In genomic region chr7:14507617-14508016, GRCh38 we compare ENCODE assay signal across 9 cellular contexts.
DNase-seq lines count a peak whose midpoint lies in the region; ATAC-seq and TF ChIP-seq lines count a peak whose summit lies in the region.
"Had no signal": no experiment of that assay in that cellular context is flagged by ENCODE, and none has a peak within 500 bp of the region (broad histone marks: within the 10 kb centered on the region; RNA-seq: fewer than 3 reads in every experiment).

No MANE protein-coding gene starts in this region.

- H3K9me2 ChIP-seq in GM23248 (ENCODE audit: insufficient read depth) (no peaks in the 10 kb centered on the region), MM.1S (replicated peaks; ENCODE audit: insufficient read depth, low read length) (no peaks in the 10 kb centered on the region)

- H3K9me3 ChIP-seq in GM23248 (ENCODE audit: low read depth) (no peaks in the 10 kb centered on the region), right lobe of liver (no peaks in the 10 kb centered on the region), MM.1S (replicated peaks; ENCODE audit: insufficient read depth, low read length) (no peaks in the 10 kb centered on the region)

- no peaks in the 10 kb centered on the region for H3K36me3 ChIP-seq in GM23248 (ENCODE audit: low read depth)
- H3K36me3 ChIP-seq in right lobe of liver: no peaks in the 10 kb centered on the region
- no peaks in the 10 kb centered on the region; the same call in 1 of the 2 replicates for H3K36me3 ChIP-seq in MM.1S (replicated peaks; ENCODE audit: insufficient read depth, low read length)

- H3K9ac ChIP-seq in GM23248 (no peak overlapping the region), MM.1S (ENCODE audit: low read length) (no peak overlapping the region)

- H3K27me3 ChIP-seq in GM23248 (replicated peaks; ENCODE audit: insufficient read depth) (no peaks in the 10 kb centered on the region), right lobe of liver (no peaks in the 10 kb centered on the region), MM.1S (replicated peaks; ENCODE audit: insufficient read depth, low read length) (no peaks in the 10 kb centered on the region)

- H3K4me3 ChIP-seq in GM23248 (no peak overlapping the region), astrocyte of the spinal cord (ENCODE audit: low read depth, low read length) (no peak overlapping the region), right lobe of liver (no peak overlapping the region), MM.1S (ENCODE audit: low read length) (no peak overlapping the region)

- H3F3A ChIP-seq in GM23248 (ENCODE audit: insufficient read depth) (no peaks in the 10 kb centered on the region), MM.1S (ENCODE audit: insufficient read depth, low read length) (no peaks in the 10 kb centered on the region)

- H4K20me1 ChIP-seq in GM23248 (ENCODE audit: insufficient read depth) (no peaks in the 10 kb centered on the region), MM.1S (ENCODE audit: insufficient read depth, low read length) (no peaks in the 10 kb centered on the region)

- in situ Hi-C loops in GM23248 (cut with MboI) (no loop called here), astrocyte of the spinal cord (cut with HindIII; ENCODE audit: low sequenced_read_pairs) (no loop called here)

- H3K4me1 ChIP-seq in GM23248 (ENCODE audit: insufficient read depth) (no peaks in the 10 kb centered on the region), right lobe of liver (peaks cover 0 to 9% (median 3%) of the 10 kb centered on the region in 4 donors), MM.1S (ENCODE audit: low read length) (no peaks in the 10 kb centered on the region)

- ATAC-seq in right lobe of liver (peak; percentile 79 to 93 (median 84)), GM18873 (IDR thresholded peaks at IDR 0.05; ENCODE audit: low FRiP score, unreplicated experiment) (no peak), GM19395 (IDR thresholded peaks at IDR 0.05; ENCODE audit: unreplicated experiment) (no peak)

- H3K79me2 ChIP-seq in GM23248 (ENCODE audit: insufficient read depth) (no peaks in the 10 kb centered on the region), MM.1S (ENCODE audit: low read length) (no peaks in the 10 kb centered on the region)

- H3K27ac ChIP-seq in GM23248 (no peak overlapping the region), right lobe of liver (no peak overlapping the region), MM.1S (ENCODE audit: low read length) (no peak overlapping the region)

- 31 to 42% methylated on average over 3 of the region's 3 CpGs for WGBS in GM23248 (ENCODE audit: low coverage in 1 of 2, low lambda C conversion rate in 2 of 2, missing lambda C conversion rate in 2 of 2), 2 experiments
- WGBS in right lobe of liver (ENCODE audit: insufficient coverage, low coverage, low lambda C conversion rate, missing lambda C conversion rate): 15% methylated on average over 3 of the region's 3 CpGs

- no peak for TF ChIP-seq CTCF in astrocyte of the spinal cord (IDR thresholded peaks at IDR 0.05; ENCODE audit: low read depth, low read length)
- TF ChIP-seq CTCF in right lobe of liver (IDR thresholded peaks at IDR 0.05): no peak
- TF ChIP-seq CTCF in MM.1S (IDR thresholded peaks at IDR 0.05; ENCODE audit: low read length): no peak

- H2AFZ ChIP-seq in GM23248 (no peak overlapping the region), MM.1S (ENCODE audit: low read length) (no peak overlapping the region)

- intact Hi-C loops in right lobe of liver (cut with DNase I): no loop called here

- TF ChIP-seq POLR2A in right lobe of liver (IDR thresholded peaks at IDR 0.05): no peak

- DNase-seq in GM23248 (peak; percentile 27), NCI-H2171 (lab: John Stamatoyannopoulos, UW) (peak; percentile 85), astrocyte of the spinal cord (ENCODE audit: low read depth, low spot score) (peak; percentile 82), right lobe of liver (peak in 1 of 3 donors; percentile 40), MM.1S (no peak), medulla oblongata (ENCODE audit: extremely low spot score) (no peak)
- DNase-seq: NCI-H1048 had no signal

- H3K4me2 ChIP-seq in GM23248 (ENCODE audit: unreplicated experiment) (no peak overlapping the region), MM.1S (ENCODE audit: low read depth, low read length) (no peak overlapping the region)

Comparison
In these comparisons a context has a peak if more than half of its experiments do, and no peak if none do; other contexts are left out.
1. DNase-seq: peak in GM23248 (single experiment), NCI-H2171 (single experiment) and astrocyte of the spinal cord (single experiment); none in MM.1S (single experiment) and medulla oblongata (single experiment).
2. ATAC-seq: peak in right lobe of liver (4 of 4); none in GM18873 (single experiment) and GM19395 (single experiment).